In genomic region chr4:41384992-41385391, GRCh38 we compare ENCODE assay signal across 1 cellular context.
TF ChIP-seq lines count a peak whose summit lies in the region.

No MANE protein-coding gene starts in this region.

TF ChIP-seq in K562, 482 proteins besides CTCF, POLR2A, EP300 and RAD21 (continued from another document and continues in another):
- no peak for TF ChIP-seq ZNF140 (CRISPR knock-in tag; IDR thresholded peaks at IDR 0.05)
- no peak for TF ChIP-seq HMGXB4 (CRISPR knock-in tag; IDR thresholded peaks at IDR 0.05)
- no peak for TF ChIP-seq GTF3C2 (IDR thresholded peaks at IDR 0.05; ENCODE audit: borderline replicate concordance, extremely low read depth, insufficient read length)
- peak; percentile 84 for TF ChIP-seq TAL1 (IDR thresholded peaks at IDR 0.05)
- TF ChIP-seq ZNF408 (CRISPR knock-in tag; IDR thresholded peaks at IDR 0.05; ENCODE audit: low read depth), result no peak
- no peak for TF ChIP-seq FOXA1 (IDR thresholded peaks at IDR 0.05; ENCODE audit: borderline replicate concordance)
- TF ChIP-seq CREB3 (tag; conservative IDR thresholded peaks at IDR 0.05; ENCODE audit: low read depth), result no peak
- no peak for TF ChIP-seq ZNF551 (CRISPR knock-in tag; IDR thresholded peaks at IDR 0.05)
- no peak for TF ChIP-seq ZNF146 (CRISPR knock-in tag; IDR thresholded peaks at IDR 0.05; ENCODE audit: unreplicated experiment)
- TF ChIP-seq MITF (IDR thresholded peaks at IDR 0.05), result no peak
- peak in 1 of 2 experiments; percentile 26; a peak in 1 of 4 replicates for TF ChIP-seq RCOR1 (IDR thresholded peaks at IDR 0.05; ENCODE audit: borderline replicate concordance in 1 of 2, low read depth in 2 of 2, low read length in 2 of 2)
- TF ChIP-seq ZNF23 (CRISPR knock-in tag; IDR thresholded peaks at IDR 0.05), result no peak
- TF ChIP-seq RNF219 (CRISPR knock-in tag; IDR thresholded peaks at IDR 0.05), result no peak
- TF ChIP-seq MBD2 (IDR thresholded peaks at IDR 0.05; ENCODE audit: borderline replicate concordance, low read depth), result no peak
- TF ChIP-seq MAFF (IDR thresholded peaks at IDR 0.05; ENCODE audit: low read length), result no peak
- no peak for TF ChIP-seq ZNF165 (CRISPR knock-in tag; IDR thresholded peaks at IDR 0.05; ENCODE audit: borderline replicate concordance)
- no peak for TF ChIP-seq ID3 (CRISPR knock-in tag; IDR thresholded peaks at IDR 0.05)
- no peak for TF ChIP-seq ID3 (tag; IDR thresholded peaks at IDR 0.05)
- TF ChIP-seq MNT (conservative IDR thresholded peaks at IDR 0.05), result no peak
- TF ChIP-seq TEAD4 (IDR thresholded peaks at IDR 0.05; ENCODE audit: low read length), result peak; percentile 89
- no peak for TF ChIP-seq TEAD4 (CRISPR knock-in tag; IDR thresholded peaks at IDR 0.05; ENCODE audit: borderline replicate concordance)
- no peak for TF ChIP-seq ZNF395 (CRISPR knock-in tag; IDR thresholded peaks at IDR 0.05)
- TF ChIP-seq TOE1 (IDR thresholded peaks at IDR 0.05; ENCODE audit: borderline replicate concordance), result no peak
- TF ChIP-seq TOE1 (CRISPR knock-in tag; IDR thresholded peaks at IDR 0.05; ENCODE audit: borderline replicate concordance, low read depth), result no peak
- no peak for TF ChIP-seq SUPT5H (IDR thresholded peaks at IDR 0.05)
- peak; percentile 84 for TF ChIP-seq NFIC (IDR thresholded peaks at IDR 0.05)
- no peak for TF ChIP-seq PKNOX1 (IDR thresholded peaks at IDR 0.05)
- TF ChIP-seq MEF2A (IDR thresholded peaks at IDR 0.05; ENCODE audit: control insufficient read depth, low read depth, low read length), result no peak
- TF ChIP-seq TFAP4 (CRISPR knock-in tag; IDR thresholded peaks at IDR 0.05; ENCODE audit: borderline replicate concordance), result no peak
- no peak for TF ChIP-seq POLR3A (IDR thresholded peaks at IDR 0.05; ENCODE audit: borderline replicate concordance, extremely low read depth, insufficient read depth, insufficient read length)
- TF ChIP-seq ZNF766 (CRISPR knock-in tag; conservative IDR thresholded peaks at IDR 0.05), result 0 out of 2 replicates have a peak, but pooled peaks have one; percentile 34
- peak; percentile 75 for TF ChIP-seq CBFA2T3 (IDR thresholded peaks at IDR 0.05)
- TF ChIP-seq ZNF445 (CRISPR knock-in tag; IDR thresholded peaks at IDR 0.05; ENCODE audit: low read depth), result no peak
- peak; percentile 67; the same call in 1 of the 2 replicates for TF ChIP-seq KLF16 (IDR thresholded peaks at IDR 0.05)
- no peak for TF ChIP-seq TCFL5 (CRISPR knock-in tag; conservative IDR thresholded peaks at IDR 0.05)
- no peak for TF ChIP-seq ZNF717 (CRISPR knock-in tag; IDR thresholded peaks at IDR 0.05)
- no peak for TF ChIP-seq SRSF9 (IDR thresholded peaks at IDR 0.05; ENCODE audit: borderline replicate concordance, low read depth, low read length)
- peak; percentile 62; the same call in 1 of the 2 replicates for TF ChIP-seq SOX6 (IDR thresholded peaks at IDR 0.05)
- TF ChIP-seq HLTF (IDR thresholded peaks at IDR 0.05), result no peak
- TF ChIP-seq ELF4 (CRISPR knock-in tag; IDR thresholded peaks at IDR 0.05), result no peak
- no peak for TF ChIP-seq ZBTB7A (IDR thresholded peaks at IDR 0.05; ENCODE audit: borderline replicate concordance, control insufficient read depth, low read depth, low read length)
- TF ChIP-seq SMARCC2 (IDR thresholded peaks at IDR 0.05; ENCODE audit: low read depth), result no peak
- no peak for TF ChIP-seq EHMT2 (IDR thresholded peaks at IDR 0.05)
- TF ChIP-seq CBFB (CRISPR knock-in tag; IDR thresholded peaks at IDR 0.05), result no peak
- TF ChIP-seq HMG20B (CRISPR knock-in tag; IDR thresholded peaks at IDR 0.05), result no peak
- TF ChIP-seq MAFG (tag; conservative IDR thresholded peaks at IDR 0.05), result no peak
- no peak for TF ChIP-seq MED1 (CRISPR knock-in tag; IDR thresholded peaks at IDR 0.05; ENCODE audit: borderline replicate concordance)
- TF ChIP-seq BRF2 (IDR thresholded peaks at IDR 0.05; ENCODE audit: borderline replicate concordance, insufficient read depth, insufficient read length), result no peak
- TF ChIP-seq ZBTB1 (CRISPR knock-in tag; IDR thresholded peaks at IDR 0.05; ENCODE audit: borderline replicate concordance, low read depth), result no peak
- peak; percentile 10; the same call in 1 of the 2 replicates for TF ChIP-seq SPI1 (IDR thresholded peaks at IDR 0.05; ENCODE audit: borderline replicate concordance, low read depth, low read length)
- TF ChIP-seq SMARCA4 (IDR thresholded peaks at IDR 0.05), result no peak
- no peak for TF ChIP-seq MEIS2 (IDR thresholded peaks at IDR 0.05; ENCODE audit: partially characterized antibody)
- no peak for TF ChIP-seq FOXA3 (CRISPR knock-in tag; conservative IDR thresholded peaks at IDR 0.05 in 1 of 2, IDR thresholded peaks at IDR 0.05 in 1 of 2)
- no peak for TF ChIP-seq ZNF316 (IDR thresholded peaks at IDR 0.05)
- TF ChIP-seq GABPA (tag; conservative IDR thresholded peaks at IDR 0.05; ENCODE audit: low read depth), result no peak
- TF ChIP-seq HNRNPLL (IDR thresholded peaks at IDR 0.05; ENCODE audit: low read depth, low read length, poor library complexity, severe bottlenecking), result no peak
